ENCODE assay signal across 16 cellular contexts in genomic region chr7:96548664-96549063, GRCh38.
A peak's percentile ranks its signal among the peaks of the same experiment; 100 is the strongest.
DNase-seq lines count a peak whose midpoint lies in the region; ATAC-seq, FAIRE-seq and TF ChIP-seq lines count a peak whose summit lies in the region.
"Had no signal": no experiment of that assay in that cellular context is flagged by ENCODE, and none has a peak within 500 bp of the region (broad histone marks: within the 10 kb centered on the region; RNA-seq: fewer than 3 reads in every experiment).

No MANE protein-coding gene starts in this region.

- H3K4me3 Mint-ChIP-seq in MCF 10A (ENCODE audit: unreplicated experiment): peak overlapping the region; percentile 35
- H3K4me3 Mint-ChIP-seq: activated naive CD4-positive, alpha-beta T cell treated with anti-CD3 and anti-CD28 coated beads, Interleukin-2, amount 50 U/mL, for 24 hours had no signal

- H3K4me1 Mint-ChIP-seq in MCF 10A (ENCODE audit: insufficient read depth, unreplicated experiment): peaks cover 34% of the 10 kb centered on the region
- H3K4me1 Mint-ChIP-seq: activated naive CD4-positive, alpha-beta T cell treated with anti-CD3 and anti-CD28 coated beads, Interleukin-2, amount 50 U/mL, for 24 hours had no signal

- H3K36me3 ChIP-seq in breast epithelium: no peaks in the 10 kb centered on the region
- no peaks in the 10 kb centered on the region for H3K36me3 ChIP-seq in mammary epithelial cell (ENCODE audit: insufficient read depth, low read length)
- no peaks in the 10 kb centered on the region for H3K36me3 ChIP-seq in heart left ventricle
- H3K36me3 ChIP-seq: SJSA1, tibial nerve had no signal

- no peaks in the 10 kb centered on the region for H3K9me3 Mint-ChIP-seq in MCF 10A (ENCODE audit: unreplicated experiment)

- dilution Hi-C loops in mammary epithelial cell (cut with HindIII; ENCODE audit: low sequenced_read_pairs): no loop called here

- H3K4me3 ChIP-seq in breast epithelium (no peak overlapping the region), mammary epithelial cell (replicated peaks in 1 of 3; ENCODE audit: insufficient read depth in 1 of 3, low read depth in 2 of 3, low read length in 3 of 3) (no peak overlapping the region), heart left ventricle (no peak overlapping the region)
- H3K4me3 ChIP-seq: SJSA1, tibial nerve had no signal

- FAIRE-seq in HTR-8/SVneo (lab: Jason Lieb, UNC): no peak
- FAIRE-seq in GM12892 (lab: Jason Lieb, UNC): no peak
- FAIRE-seq: kidney had no signal

- H3K27ac Mint-ChIP-seq in MCF 10A (ENCODE audit: low read depth, unreplicated experiment): peak overlapping the region; percentile 95
- H3K27ac Mint-ChIP-seq: activated naive CD4-positive, alpha-beta T cell treated with anti-CD3 and anti-CD28 coated beads, Interleukin-2, amount 50 U/mL, for 24 hours had no signal

- H3K79me2 ChIP-seq in mammary epithelial cell (ENCODE audit: insufficient read depth, low read length): no peaks in the 10 kb centered on the region

- no peaks in the 10 kb centered on the region for H3K36me3 Mint-ChIP-seq in MCF 10A (ENCODE audit: insufficient read depth, unreplicated experiment)
- H3K36me3 Mint-ChIP-seq: activated naive CD4-positive, alpha-beta T cell treated with anti-CD3 and anti-CD28 coated beads, Interleukin-2, amount 50 U/mL, for 24 hours had no signal

- H3K9ac ChIP-seq in mammary epithelial cell (ENCODE audit: insufficient read depth, low read length): no peak overlapping the region
- H3K9ac ChIP-seq: KMS-11 had no signal

- BruUV-seq in MCF 10A (replicated peaks; lab: Mats Ljungman, UMichigan) (no TSS peak), mammary epithelial cell (replicated peaks; lab: Mats Ljungman, UMichigan) (no TSS peak)

- H3K4me2 ChIP-seq in mammary epithelial cell (ENCODE audit: insufficient read depth, low read depth, low read length): no peak overlapping the region
- H3K4me2 ChIP-seq: KMS-11 had no signal

- 44% methylated on average over 5 of the region's 5 CpGs for WGBS in mammary epithelial cell (ENCODE audit: low coverage, missing lambda C conversion rate)
- 92 to 97% (median 94%) methylated on average over 5 of the region's 5 CpGs for WGBS in heart left ventricle, 4 donors

- no peak for ATAC-seq in heart left ventricle

- H3K4me1 ChIP-seq in breast epithelium: no peaks in the 10 kb centered on the region
- H3K4me1 ChIP-seq in mammary epithelial cell (ENCODE audit: insufficient read depth, low read length): peaks cover 23% of the 10 kb centered on the region
- H3K4me1 ChIP-seq in heart left ventricle: no peaks in the 10 kb centered on the region
- H3K4me1 ChIP-seq: SJSA1, tibial nerve had no signal

- H2AFZ ChIP-seq in mammary epithelial cell (ENCODE audit: low read depth, low read length): no peak overlapping the region

- H3K27me3 Mint-ChIP-seq in MCF 10A (ENCODE audit: insufficient read depth, unreplicated experiment): no peaks in the 10 kb centered on the region

- H3K9me3 ChIP-seq in breast epithelium: peaks cover 0 to 4% of the 10 kb centered on the region in 2 donors
- H3K9me3 ChIP-seq in mammary epithelial cell (replicated peaks; ENCODE audit: insufficient read depth, low read length): no peaks in the 10 kb centered on the region
- H3K9me3 ChIP-seq in heart left ventricle: peaks cover 0 to 4% (median 0%) of the 10 kb centered on the region in 12 donors
- H3K9me3 ChIP-seq: SJSA1 had no signal

- DNase-seq in MCF 10A (ENCODE audit: unreplicated experiment) (peak; percentile 97), breast epithelium (ENCODE audit: low spot score in 2 of 2) (no peak), NCI-H2171 (lab: John Stamatoyannopoulos, UW) (peak; percentile 59), mammary epithelial cell (peak; percentile 80), DMS114 treated with DMSO at 0.1 percent for 48 hours (lab: John Stamatoyannopoulos, UW; ENCODE audit: unreplicated experiment) (no peak), HTR-8/SVneo (ENCODE audit: insufficient read length, low spot score) (no peak), GM12892 (ENCODE audit: insufficient read length) (no peak), heart left ventricle (no peak)
- DNase-seq: ACHN; central memory CD4-positive, alpha-beta T cell; kidney; NCI-H524 had no signal

- CTCF ChIA-PET in MCF 10A (lab: Yijun Ruan, JAX): interaction anchor here (0.5 to 1.1 kb wide), 5 partner anchors 12 to 630 kb away, joined by 3 to 4 read pairs (median 3); no protein-coding TSS in a partner anchor
- CTCF ChIA-PET in mammary epithelial cell (lab: Charles Lee; ENCODE audit: low non-redundant PET): no interaction called here

- intact Hi-C loops in MCF 10A (cut with micrococcal nuclease): loop anchor here (5.0 kb wide), 1 partner anchor 159 kb away; the partner anchor contains the start of gene SEM1
- intact Hi-C loops in breast epithelium (cut with DNase I; ENCODE audit: low total_unique reads): no loop called here
- intact Hi-C loops in mammary epithelial cell (cut with micrococcal nuclease): no loop called here
- intact Hi-C loops in heart left ventricle (cut with DNase I): no loop called here

- H4K20me1 ChIP-seq in mammary epithelial cell (ENCODE audit: insufficient read depth, low read length): no peaks in the 10 kb centered on the region

- no peak for TF ChIP-seq POLR2A in breast epithelium (IDR thresholded peaks at IDR 0.05)
- TF ChIP-seq POLR2A in GM12892 (IDR thresholded peaks at IDR 0.05; ENCODE audit: low read depth, low read length): no peak
- no peak for TF ChIP-seq POLR2A in heart left ventricle (IDR thresholded peaks at IDR 0.05)

- in situ Hi-C loops in mammary epithelial cell (cut with MboI; ENCODE audit: low sequenced_read_pairs in 2 of 2): no loop called here

- TF ChIP-seq CTCF in MCF 10A (IDR thresholded peaks at IDR 0.05; ENCODE audit: unreplicated experiment) (no peak), breast epithelium (IDR thresholded peaks at IDR 0.05) (no peak), mammary epithelial cell (conservative IDR thresholded peaks at IDR 0.05 in 1 of 2, IDR thresholded peaks at IDR 0.05 in 1 of 2; ENCODE audit: extremely low read depth in 1 of 2, insufficient read depth in 1 of 2, low read depth in 1 of 2, low read length in 2 of 2) (no peak), heart left ventricle (IDR thresholded peaks at IDR 0.05) (no peak)

- H3K27ac ChIP-seq in breast epithelium (no peak overlapping the region), mammary epithelial cell (ENCODE audit: insufficient read depth, low read depth, low read length) (no peak overlapping the region), heart left ventricle (no peak overlapping the region)
- H3K27ac ChIP-seq: KMS-11, SJSA1, tibial nerve had no signal

- peaks cover 0 to 5% of the 10 kb centered on the region in 2 donors for H3K27me3 ChIP-seq in breast epithelium
- no peaks in the 10 kb centered on the region for H3K27me3 ChIP-seq in mammary epithelial cell (ENCODE audit: insufficient read depth, low read length)
- no peaks in the 10 kb centered on the region for H3K27me3 ChIP-seq in heart left ventricle
- H3K27me3 ChIP-seq: SJSA1, tibial nerve had no signal

- POLR2A ChIA-PET in MCF 10A (lab: Yijun Ruan, JAX): interaction anchor here (0.6 to 3.0 kb wide), 5 partner anchors 40 to 1851 kb away, joined by 3 to 25 read pairs (median 6); partner anchors contain the start of gene SEM1

Comparison
In these comparisons a context has a peak if more than half of its experiments do, and no peak if none do; other contexts are left out.
1. DNase-seq: peak in MCF 10A (single experiment), NCI-H2171 (single experiment) and mammary epithelial cell (single experiment); none in breast epithelium (0 of 2), DMS114 treated with DMSO at 0.1 percent for 48 hours (single experiment), HTR-8/SVneo (single experiment), GM12892 (single experiment) and heart left ventricle (0 of 5).